1 cellular context compared by ENCODE assay signal in genomic region chr4:38179690-38180299, GRCh38.
TF ChIP-seq lines count a peak whose summit lies in the region.

No MANE protein-coding gene starts in this region.

TF ChIP-seq in H1, 55 proteins besides CTCF, POLR2A, EP300 and RAD21 (continued from another document):
- TF ChIP-seq SIX5 (IDR thresholded peaks at IDR 0.05; ENCODE audit: low read depth, low read length) (no peak), RBBP5 (IDR thresholded peaks at IDR 0.05; ENCODE audit: borderline replicate concordance, low read depth, low read length) (no peak), SUZ12 (IDR thresholded peaks at IDR 0.05; ENCODE audit: low read length) (no peak), MAFK (IDR thresholded peaks at IDR 0.05; ENCODE audit: low read depth, low read length) (no peak), CHD7 (IDR thresholded peaks at IDR 0.05; ENCODE audit: insufficient replicate concordance, low read length) (peak; percentile 66), NANOG (IDR thresholded peaks at IDR 0.05; ENCODE audit: insufficient read depth, low read depth, low read length, poor library complexity, severe bottlenecking) (no peak), BCL11A (IDR thresholded peaks at IDR 0.05; ENCODE audit: low read depth in 2 of 2, low read length in 2 of 2) (no peak), PHF8 (conservative IDR thresholded peaks at IDR 0.05; ENCODE audit: low read depth, low read length) (no peak), ASH2L (IDR thresholded peaks at IDR 0.05; ENCODE audit: low read length) (no peak)
